Comparison of ENCODE assay signal across 1 cellular context in the genomic region with DNA sequence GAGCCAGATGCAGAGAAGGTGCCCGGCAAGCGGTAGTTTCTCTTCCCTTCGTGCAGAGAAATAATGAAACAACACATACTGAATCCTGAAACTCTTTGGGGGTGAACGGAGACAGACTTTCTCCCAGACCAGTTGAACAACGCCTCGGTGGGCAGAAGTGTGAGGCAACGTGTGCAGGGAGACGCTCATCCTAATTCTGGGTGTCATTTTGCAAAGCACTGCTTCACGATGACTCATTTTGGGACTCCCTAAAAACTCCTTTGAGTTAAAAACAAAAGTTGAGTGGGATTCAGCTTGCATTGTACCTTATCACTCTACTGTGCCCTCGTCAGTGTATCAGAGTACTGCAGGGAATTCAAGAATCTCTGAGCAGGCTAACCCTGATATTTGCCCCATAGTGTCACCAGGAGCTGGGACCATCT.
TF ChIP-seq lines count a peak whose summit lies in the region.

No MANE protein-coding gene starts in this region.

TF ChIP-seq in GM12878, 131 proteins besides CTCF, POLR2A, EP300 and RAD21 (continued from another document):
- TF ChIP-seq CREB1 (IDR thresholded peaks at IDR 0.05; ENCODE audit: low read depth) (no peak), GATAD2B (conservative IDR thresholded peaks at IDR 0.05; ENCODE audit: low read depth) (peak; percentile 88), HDAC2 (IDR thresholded peaks at IDR 0.05) (no peak), MTA3 (IDR thresholded peaks at IDR 0.05; ENCODE audit: borderline replicate concordance, low read length) (no peak), CREM (IDR thresholded peaks at IDR 0.05; ENCODE audit: low read depth) (peak; percentile 88), NFYA (IDR thresholded peaks at IDR 0.05; ENCODE audit: borderline replicate concordance, low read depth, low read length) (no peak), EED (IDR thresholded peaks at IDR 0.05; ENCODE audit: low read depth) (peak; percentile 98), MEF2A (IDR thresholded peaks at IDR 0.05; ENCODE audit: insufficient read depth, low read depth, low read length) (peak; percentile 85)
- TF ChIP-seq, protein P1, sequence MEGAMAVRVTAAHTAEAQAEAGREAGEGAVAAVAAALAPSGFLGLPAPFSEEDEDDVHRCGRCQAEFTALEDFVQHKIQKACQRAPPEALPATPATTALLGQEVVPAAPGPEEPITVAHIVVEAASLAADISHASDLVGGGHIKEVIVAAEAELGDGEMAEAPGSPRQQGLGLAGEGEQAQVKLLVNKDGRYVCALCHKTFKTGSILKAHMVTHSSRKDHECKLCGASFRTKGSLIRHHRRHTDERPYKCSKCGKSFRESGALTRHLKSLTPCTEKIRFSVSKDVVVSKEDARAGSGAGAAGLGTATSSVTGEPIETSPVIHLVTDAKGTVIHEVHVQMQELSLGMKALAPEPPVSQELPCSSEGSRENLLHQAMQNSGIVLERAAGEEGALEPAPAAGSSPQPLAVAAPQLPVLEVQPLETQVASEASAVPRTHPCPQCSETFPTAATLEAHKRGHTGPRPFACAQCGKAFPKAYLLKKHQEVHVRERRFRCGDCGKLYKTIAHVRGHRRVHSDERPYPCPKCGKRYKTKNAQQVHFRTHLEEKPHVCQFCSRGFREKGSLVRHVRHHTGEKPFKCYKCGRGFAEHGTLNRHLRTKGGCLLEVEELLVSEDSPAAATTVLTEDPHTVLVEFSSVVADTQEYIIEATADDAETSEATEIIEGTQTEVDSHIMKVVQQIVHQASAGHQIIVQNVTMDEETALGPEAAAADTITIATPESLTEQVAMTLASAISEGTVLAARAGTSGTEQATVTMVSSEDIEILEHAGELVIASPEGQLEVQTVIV (IDR thresholded peaks at IDR 0.05; ENCODE audit: borderline replicate concordance, partially characterized antibody) = no peak
- TF ChIP-seq, protein P2, sequence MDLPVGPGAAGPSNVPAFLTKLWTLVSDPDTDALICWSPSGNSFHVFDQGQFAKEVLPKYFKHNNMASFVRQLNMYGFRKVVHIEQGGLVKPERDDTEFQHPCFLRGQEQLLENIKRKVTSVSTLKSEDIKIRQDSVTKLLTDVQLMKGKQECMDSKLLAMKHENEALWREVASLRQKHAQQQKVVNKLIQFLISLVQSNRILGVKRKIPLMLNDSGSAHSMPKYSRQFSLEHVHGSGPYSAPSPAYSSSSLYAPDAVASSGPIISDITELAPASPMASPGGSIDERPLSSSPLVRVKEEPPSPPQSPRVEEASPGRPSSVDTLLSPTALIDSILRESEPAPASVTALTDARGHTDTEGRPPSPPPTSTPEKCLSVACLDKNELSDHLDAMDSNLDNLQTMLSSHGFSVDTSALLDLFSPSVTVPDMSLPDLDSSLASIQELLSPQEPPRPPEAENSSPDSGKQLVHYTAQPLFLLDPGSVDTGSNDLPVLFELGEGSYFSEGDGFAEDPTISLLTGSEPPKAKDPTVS (IDR thresholded peaks at IDR 0.05; ENCODE audit: low read depth, low read length) = no peak
- TF ChIP-seq, protein P3, sequence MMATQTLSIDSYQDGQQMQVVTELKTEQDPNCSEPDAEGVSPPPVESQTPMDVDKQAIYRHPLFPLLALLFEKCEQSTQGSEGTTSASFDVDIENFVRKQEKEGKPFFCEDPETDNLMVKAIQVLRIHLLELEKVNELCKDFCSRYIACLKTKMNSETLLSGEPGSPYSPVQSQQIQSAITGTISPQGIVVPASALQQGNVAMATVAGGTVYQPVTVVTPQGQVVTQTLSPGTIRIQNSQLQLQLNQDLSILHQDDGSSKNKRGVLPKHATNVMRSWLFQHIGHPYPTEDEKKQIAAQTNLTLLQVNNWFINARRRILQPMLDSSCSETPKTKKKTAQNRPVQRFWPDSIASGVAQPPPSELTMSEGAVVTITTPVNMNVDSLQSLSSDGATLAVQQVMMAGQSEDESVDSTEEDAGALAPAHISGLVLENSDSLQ (IDR thresholded peaks at IDR 0.05) = peak; percentile 59
- TF ChIP-seq, protein P4, sequence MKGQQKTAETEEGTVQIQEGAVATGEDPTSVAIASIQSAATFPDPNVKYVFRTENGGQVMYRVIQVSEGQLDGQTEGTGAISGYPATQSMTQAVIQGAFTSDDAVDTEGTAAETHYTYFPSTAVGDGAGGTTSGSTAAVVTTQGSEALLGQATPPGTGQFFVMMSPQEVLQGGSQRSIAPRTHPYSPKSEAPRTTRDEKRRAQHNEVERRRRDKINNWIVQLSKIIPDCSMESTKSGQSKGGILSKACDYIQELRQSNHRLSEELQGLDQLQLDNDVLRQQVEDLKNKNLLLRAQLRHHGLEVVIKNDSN (IDR thresholded peaks at IDR 0.05; ENCODE audit: borderline replicate concordance, extremely low read length, insufficient read depth, low read depth, low read length) = no peak
TF ChIP-seq in GM12878: peak in this region for 53.
